In genomic region chr17:333626-334396, GRCh38 we compare ENCODE assay signal across 9 cellular contexts. TPM values are rescaled to one million over a fixed set of nuclear protein-coding genes. Genes with fewer than 3 reads are reported as not detected.
DNase-seq lines count a peak whose midpoint lies in the region; ATAC-seq, FAIRE-seq and TF ChIP-seq lines count a peak whose summit lies in the region.
"Had no signal": no experiment of that assay in that cellular context is flagged by ENCODE, and none has a peak within 500 bp of the region (broad histone marks: within the 10 kb centered on the region; RNA-seq: fewer than 3 reads in every experiment).

No MANE protein-coding gene starts in this region.

- peak; percentile 49 for DNase-seq in Daoy (ENCODE audit: low read depth)
- DNase-seq in K562 (ENCODE audit: extremely low read depth in 1 of 4, low spot score in 3 of 4): peak in 3 of 4 experiments; percentile 26 to 45 (median 39)
- DNase-seq in putamen (ENCODE audit: low spot score): peak; percentile 81
- no peak for DNase-seq in effector memory CD8-positive, alpha-beta T cell
- DNase-seq in GM19239 (ENCODE audit: insufficient read length, low spot score): no peak
- DNase-seq: T1000 had no signal

- no peak for TF ChIP-seq RAD21 in K562 (CRISPR knock-in tag; conservative IDR thresholded peaks at IDR 0.05 in 1 of 2, IDR thresholded peaks at IDR 0.05 in 1 of 2)

- H2AFZ ChIP-seq in K562 (ENCODE audit: low read depth, low read length): no peak overlapping the region

- H3K4me1 ChIP-seq in K562 (replicated peaks in 1 of 2; ENCODE audit: control insufficient read depth in 2 of 2, insufficient read depth in 2 of 2, low read length in 2 of 2): peaks cover 0 to 2% of the 10 kb centered on the region in 2 experiments; a peak in 2 of 5 replicates
- peaks cover 8% of the 10 kb centered on the region; the same call in 1 of the 2 replicates for H3K4me1 ChIP-seq in iPS-20b (ENCODE audit: insufficient read depth, low read length)

- no peak for TF ChIP-seq CTCF in K562 (IDR thresholded peaks at IDR 0.05 in 2 of 3, conservative IDR thresholded peaks at IDR 0.05 in 1 of 3; ENCODE audit: insufficient read depth in 2 of 3, low read depth in 1 of 3, low read length in 3 of 3)

- H3K4me3 ChIP-seq in K562 (no peak overlapping the region), iPS-20b (ENCODE audit: low read length) (peak overlapping the region; percentile 2; the same call in 1 of the 2 replicates)

- H3K36me3 ChIP-seq in K562 (ENCODE audit: control insufficient read depth, insufficient read depth, low read length) (no peaks in the 10 kb centered on the region), iPS-20b (ENCODE audit: insufficient read depth, low read depth, low read length) (no peaks in the 10 kb centered on the region)

- POLR2A ChIA-PET in K562 (lab: Yijun Ruan, JAX): no interaction called here

- WGBS in K562 (ENCODE audit: insufficient coverage, low coverage, missing lambda C conversion rate): 2% methylated on average over 18 of the region's 23 CpGs

- CTCF ChIA-PET in K562 (lab: Yijun Ruan, JAX; ENCODE audit: low intra/inter-chr PET ratio): no interaction called here

- H3K9ac ChIP-seq in K562 (ENCODE audit: insufficient read depth in 1 of 2, low read depth in 2 of 2, low read length in 2 of 2) (no peak overlapping the region), iPS-20b (ENCODE audit: low read depth, low read length) (no peak overlapping the region)

- 0 out of 2 replicates have a peak overlapping the region, but pooled peaks have one; percentile 12 for H3K4me2 ChIP-seq in K562 (ENCODE audit: insufficient read depth, low read length)

- peaks cover 19 to 21% of the 10 kb centered on the region in 2 donors for H3K4me1 Mint-ChIP-seq in effector memory CD8-positive, alpha-beta T cell (ENCODE audit: low read depth in 2 of 2)

- H3K9me3 Mint-ChIP-seq in effector memory CD8-positive, alpha-beta T cell: no peaks in the 10 kb centered on the region

- H3K79me2 ChIP-seq in K562 (ENCODE audit: control insufficient read depth, insufficient read depth, low read length): no peaks in the 10 kb centered on the region

- peak overlapping the region in 1 of 2 donors; percentile 8 for H3K4me3 Mint-ChIP-seq in effector memory CD8-positive, alpha-beta T cell

- ATAC-seq in K562 (peak; percentile 53; the same call in 1 of the 3 replicates), GM18520 (IDR thresholded peaks at IDR 0.05; ENCODE audit: unreplicated experiment) (no peak), GM18861 (IDR thresholded peaks at IDR 0.05; ENCODE audit: unreplicated experiment) (no peak)
- ATAC-seq in effector memory CD8-positive, alpha-beta T cell (replicated peaks): no peak

- H3K27me3 ChIP-seq in K562 (ENCODE audit: control insufficient read depth in 2 of 2, insufficient read depth in 2 of 2, low read length in 2 of 2) (peaks cover 24 to 66% of the 10 kb centered on the region in 2 experiments), iPS-20b (ENCODE audit: insufficient read depth, low read length) (peaks cover 8% of the 10 kb centered on the region; the same call in 1 of the 2 replicates)

- H3K27ac Mint-ChIP-seq in effector memory CD8-positive, alpha-beta T cell: no peak overlapping the region

- peaks cover 8 to 19% of the 10 kb centered on the region in 2 donors for H3K27me3 Mint-ChIP-seq in effector memory CD8-positive, alpha-beta T cell

- FAIRE-seq in K562 (lab: Jason Lieb, UNC): no peak
- no peak for FAIRE-seq in GM19239 (lab: Jason Lieb, UNC)

- H3K9me1 ChIP-seq in K562 (ENCODE audit: control insufficient read depth, insufficient read depth, low read length): no peaks in the 10 kb centered on the region

- in situ Hi-C loops in K562 (cut with MboI): no loop called here

- intact Hi-C loops in K562 (cut with micrococcal nuclease): no loop called here

- H3K9me3 ChIP-seq in K562 (replicated peaks; ENCODE audit: control insufficient read depth, insufficient read depth, low read depth, low read length) (no peaks in the 10 kb centered on the region), iPS-20b (ENCODE audit: insufficient read depth, low read depth, low read length) (no peaks in the 10 kb centered on the region)

- H4K20me1 ChIP-seq in K562 (replicated peaks; ENCODE audit: control insufficient read depth, insufficient read depth, low read length): no peaks in the 10 kb centered on the region; the same call in 1 of the 2 replicates

- no TSS peak for BruUV-seq in K562 (replicated peaks; lab: Mats Ljungman, UMichigan)

- TF ChIP-seq EP300 in K562 (IDR thresholded peaks at IDR 0.05; ENCODE audit: low read length): no peak

- H3K27ac ChIP-seq in K562 (ENCODE audit: extremely low read depth, low read depth, low read length) (no peak overlapping the region), iPS-20b (ENCODE audit: low read length) (no peak overlapping the region)

- H3K36me3 Mint-ChIP-seq in effector memory CD8-positive, alpha-beta T cell (ENCODE audit: insufficient read depth): peaks cover 6% of the 10 kb centered on the region

- no peak for TF ChIP-seq POLR2A in K562 (conservative IDR thresholded peaks at IDR 0.05)

TF ChIP-seq in K562, 482 proteins besides CTCF, POLR2A, EP300 and RAD21:
- TF ChIP-seq ZBTB8A (IDR thresholded peaks at IDR 0.05; ENCODE audit: partially characterized antibody): no peak
- no peak for TF ChIP-seq TCFL5 (CRISPR knock-in tag; conservative IDR thresholded peaks at IDR 0.05)
- TF ChIP-seq ELF2 (CRISPR knock-in tag; IDR thresholded peaks at IDR 0.05): no peak
- TF ChIP-seq USF2 (CRISPR knock-in tag; IDR thresholded peaks at IDR 0.05): peak; percentile 68
- TF ChIP-seq, protein P1, sequence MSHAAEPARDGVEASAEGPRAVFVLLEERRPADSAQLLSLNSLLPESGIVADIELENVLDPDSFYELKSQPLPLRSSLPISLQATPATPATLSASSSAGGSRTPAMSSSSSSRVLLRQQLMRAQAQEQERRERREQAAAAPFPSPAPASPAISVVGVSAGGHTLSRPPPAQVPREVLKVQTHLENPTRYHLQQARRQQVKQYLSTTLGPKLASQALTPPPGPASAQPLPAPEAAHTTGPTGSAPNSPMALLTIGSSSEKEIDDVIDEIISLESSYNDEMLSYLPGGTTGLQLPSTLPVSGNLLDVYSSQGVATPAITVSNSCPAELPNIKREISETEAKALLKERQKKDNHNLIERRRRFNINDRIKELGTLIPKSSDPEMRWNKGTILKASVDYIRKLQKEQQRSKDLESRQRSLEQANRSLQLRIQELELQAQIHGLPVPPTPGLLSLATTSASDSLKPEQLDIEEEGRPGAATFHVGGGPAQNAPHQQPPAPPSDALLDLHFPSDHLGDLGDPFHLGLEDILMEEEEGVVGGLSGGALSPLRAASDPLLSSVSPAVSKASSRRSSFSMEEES (CRISPR knock-in tag; IDR thresholded peaks at IDR 0.05): peak; percentile 91
- peak; percentile 56 for TF ChIP-seq RAD51 (IDR thresholded peaks at IDR 0.05; ENCODE audit: borderline replicate concordance, low read depth)
- no peak for TF ChIP-seq PKNOX1 (IDR thresholded peaks at IDR 0.05)
- TF ChIP-seq HDAC8 (tag; IDR thresholded peaks at IDR 0.05): no peak
- TF ChIP-seq TOE1 (IDR thresholded peaks at IDR 0.05; ENCODE audit: borderline replicate concordance): peak; percentile 52; the same call in 1 of the 2 replicates
- TF ChIP-seq TOE1 (CRISPR knock-in tag; IDR thresholded peaks at IDR 0.05; ENCODE audit: borderline replicate concordance, low read depth): no peak
- no peak for TF ChIP-seq HSF4 (CRISPR knock-in tag; IDR thresholded peaks at IDR 0.05; ENCODE audit: borderline replicate concordance)

RNA-seq across cellular contexts. Expression of gene RPH3AL, which starts 18.8 kb away (rescaled TPM):
- 3.8 and 7.4 TPM in 2 replicates for total RNA-seq in Daoy (2014; rRNA removed; shearing (Covaris generic))
- total RNA-seq in K562 (2011; cell fraction: chromatin; rRNA removed; ENCODE audit: low replicate concordance): 2.4 and 4.9 TPM in 2 replicates
- 3.2 and 5.9 TPM in 2 replicates for total RNA-seq in K562 (2011; cell fraction: nucleolus; rRNA removed)
- 1.5 and 3.0 TPM in 2 replicates for total RNA-seq in K562 (2011; cell fraction: nucleoplasm; rRNA removed)
- total RNA-seq in K562 (2014; rRNA removed) (0.86 and 1.2 TPM in 2 replicates), K562 (2014; rRNA removed; fragmentation: Illumina TruSeq; extraction: Trizol) (0.25 and 0.93 TPM in 2 replicates), K562 (2015; rRNA removed; fragmentation: Illumina TruSeq; extraction: Trizol) (0.29 and 0.38 TPM in 2 replicates), K562 (2021) (1.7 and 2.3 TPM in 2 replicates)
- polyA plus RNA-seq in K562 (2011; rRNA removed) (0.45 and 0.52 TPM in 2 replicates), K562 (2014; fragmentation: Illumina TruSeq; extraction: Trizol) (0.39 and 0.76 TPM in 2 replicates), K562 (2014; fragmentation: Nextera tagmentation; extraction: Ambion mirVana) (under 1 TPM; 0.18 to 0.20 TPM), K562 (2014; rRNA removed) (0.64 and 1.6 TPM in 2 replicates)
- 0.40 and 1.8 TPM in 2 replicates for polyA plus RNA-seq in K562 (2011; cell fraction: cytosol; rRNA removed)
- 0.77 and 1.1 TPM in 2 replicates for polyA plus RNA-seq in K562 (2011; cell fraction: nucleus; rRNA removed)
- 1.1 and 2.7 TPM in 2 replicates for polyA plus RNA-seq in K562 (2012)
- polyA minus RNA-seq in K562 (2011; rRNA and poly(A)+ RNA removed): 0.35 TPM in 1 of 2 replicates, not detected in the other
- 0.86 TPM in 1 of 2 replicates, not detected in the other for polyA minus RNA-seq in K562 (2011; cell fraction: cytosol; rRNA and poly(A)+ RNA removed)
- 0.44 and 1.6 TPM in 2 replicates for polyA minus RNA-seq in K562 (2011; cell fraction: nucleus; rRNA and poly(A)+ RNA removed)

Comparison
In these comparisons a context has a peak if more than half of its experiments do, and no peak if none do; other contexts are left out.
1. DNase-seq: peak in Daoy (single experiment), K562 (3 of 4) and putamen (single experiment); none in effector memory CD8-positive, alpha-beta T cell (0 of 3) and GM19239 (single experiment).